ENCODE assay signal across 24 cellular contexts in genomic region chr20:24489193-24489592, GRCh38. TPM values are rescaled to one million over a fixed set of nuclear protein-coding genes. Genes with fewer than 3 reads are reported as not detected.
"Had no signal": no experiment of that assay in that cellular context is flagged by ENCODE, and none has a peak within 500 bp of the region (broad histone marks: within the 10 kb centered on the region; RNA-seq: fewer than 3 reads in every experiment).

No MANE protein-coding gene starts in this region.

- H3K27me3 Mint-ChIP-seq: activated CD4-positive, alpha-beta T cell treated with anti-CD3 and anti-CD28 coated beads, Interleukin-2, amount 10 ng/mL, durations not matched to agents 24 days and 14 days; activated CD8-positive, alpha-beta memory T cell treated with anti-CD3 and anti-CD28 coated beads, Interleukin-2, amount 10 ng/mL, durations not matched to agents 7 days and 5 days; activated naive CD8-positive, alpha-beta T cell treated with anti-CD3 and anti-CD28 coated beads, Interleukin-2, amount 50 U/mL, for 24 hours had no signal

- H3K9me3 ChIP-seq: Peyer's patch had no signal

- H3K4me1 ChIP-seq: Peyer's patch had no signal

- H3K4me1 Mint-ChIP-seq: activated CD4-positive, alpha-beta T cell treated with anti-CD3 and anti-CD28 coated beads, Interleukin-2, amount 10 ng/mL, durations not matched to agents 24 days and 14 days; activated CD8-positive, alpha-beta memory T cell treated with anti-CD3 and anti-CD28 coated beads, Interleukin-2, amount 10 ng/mL, durations not matched to agents 7 days and 5 days; activated naive CD8-positive, alpha-beta T cell treated with anti-CD3 and anti-CD28 coated beads, Interleukin-2, amount 50 U/mL, for 24 hours had no signal

- H3K36me3 ChIP-seq: cardiac muscle cell, Peyer's patch had no signal

- H3K27ac Mint-ChIP-seq: activated CD4-positive, alpha-beta T cell treated with anti-CD3 and anti-CD28 coated beads, Interleukin-2, amount 10 ng/mL, durations not matched to agents 24 days and 14 days; activated CD8-positive, alpha-beta memory T cell treated with anti-CD3 and anti-CD28 coated beads, Interleukin-2, amount 10 ng/mL, durations not matched to agents 7 days and 5 days; activated naive CD4-positive, alpha-beta T cell treated with anti-CD3 and anti-CD28 coated beads, Interleukin-2, amount 50 U/mL, for 72 hours; activated naive CD8-positive, alpha-beta T cell treated with anti-CD3 and anti-CD28 coated beads, Interleukin-2, amount 50 U/mL, for 24 hours; brain; T-helper 1 cell treated with Interleukin-12 subunit alpha and Interleukin-12 subunit beta and Interleukin-4 antibody, amounts not matched to agents 30 μg/mL and 1 μg/mL, for 36 hours had no signal

- H3K4me3 ChIP-seq: cardiac muscle cell, Peyer's patch had no signal

- H3K9me3 Mint-ChIP-seq: activated CD4-positive, alpha-beta T cell treated with anti-CD3 and anti-CD28 coated beads, Interleukin-2, amount 10 ng/mL, durations not matched to agents 24 days and 14 days; activated naive CD4-positive, alpha-beta T cell treated with anti-CD3 and anti-CD28 coated beads, Interleukin-2, amount 50 U/mL, for 72 hours; activated naive CD8-positive, alpha-beta T cell treated with anti-CD3 and anti-CD28 coated beads, Interleukin-2, amount 50 U/mL, for 24 hours; activated T-cell treated with anti-CD3 and anti-CD28 coated beads, Interleukin-2, amount 50 U/mL, for 4 hours; brain; T-helper 1 cell treated with Interleukin-12 subunit alpha and Interleukin-12 subunit beta and Interleukin-4 antibody, amounts not matched to agents 30 μg/mL and 1 μg/mL, for 36 hours had no signal

- H3K36me3 Mint-ChIP-seq: activated CD8-positive, alpha-beta memory T cell treated with anti-CD3 and anti-CD28 coated beads, Interleukin-2, amount 10 ng/mL, durations not matched to agents 7 days and 5 days; activated naive CD4-positive, alpha-beta T cell treated with anti-CD3 and anti-CD28 coated beads, Interleukin-2, amount 50 U/mL, for 72 hours; brain had no signal

- ATAC-seq: activated CD8-positive, alpha-beta memory T cell treated with anti-CD3 and anti-CD28 coated beads, Interleukin-2, amount 10 ng/mL, durations not matched to agents 7 days and 5 days; activated naive CD4-positive, alpha-beta T cell treated with anti-CD3 and anti-CD28 coated beads, Interleukin-2, amount 50 U/mL, for 72 hours; activated naive CD8-positive, alpha-beta T cell treated with anti-CD3 and anti-CD28 coated beads, Interleukin-2, amount 50 U/mL, for 24 hours; activated T-cell treated with anti-CD3 and anti-CD28 coated beads, Interleukin-2, amount 50 U/mL, for 4 hours had no signal

- H3K27ac ChIP-seq: cardiac muscle cell, Peyer's patch had no signal

- H3K27me3 ChIP-seq: cardiac muscle cell, Peyer's patch had no signal

- H3K4me3 Mint-ChIP-seq: activated CD4-positive, alpha-beta T cell treated with anti-CD3 and anti-CD28 coated beads, Interleukin-2, amount 10 ng/mL, durations not matched to agents 24 days and 14 days; activated CD8-positive, alpha-beta memory T cell treated with anti-CD3 and anti-CD28 coated beads, Interleukin-2, amount 10 ng/mL, durations not matched to agents 7 days and 5 days; activated naive CD8-positive, alpha-beta T cell treated with anti-CD3 and anti-CD28 coated beads, Interleukin-2, amount 50 U/mL, for 24 hours; activated T-cell treated with anti-CD3 and anti-CD28 coated beads, Interleukin-2, amount 50 U/mL, for 4 hours; brain; T-helper 1 cell treated with Interleukin-12 subunit alpha and Interleukin-12 subunit beta and Interleukin-4 antibody, amounts not matched to agents 30 μg/mL and 1 μg/mL, for 36 hours had no signal

- DNase-seq: activated CD4-positive, alpha-beta T cell treated with anti-CD3 and anti-CD28 coated beads for 1 hour; activated CD4-positive, alpha-beta T cell treated with anti-CD3 and anti-CD28 coated beads, Interleukin-2, amount 10 ng/mL, durations not matched to agents 24 days and 14 days; activated CD4-positive, alpha-beta T cell treated with anti-CD3 and anti-CD28 coated beads, Interleukin-2, amount 50 U/mL, for 48 hours; activated CD8-positive, alpha-beta memory T cell treated with anti-CD3 and anti-CD28 coated beads, Interleukin-2, amount 10 ng/mL, durations not matched to agents 7 days and 5 days; activated effector memory CD4-positive, alpha-beta T cell treated with anti-CD3 and anti-CD28 coated beads, Interleukin-2, amount 50 U/mL, for 16 hours; activated naive CD4-positive, alpha-beta T cell treated with Interleukin-2 at 50 U/mL for 16 hours; activated naive CD8-positive, alpha-beta T cell treated with anti-CD3 and anti-CD28 coated beads, Interleukin-2, amount 50 U/mL, for 24 hours; activated T-cell treated with anti-CD3 and anti-CD28 coated beads, Interleukin-2, amount 50 U/mL, for 4 hours; amygdala; KG1; NCI-H1048; NCI-H146; NCI-H187 treated with DMSO at 0.1 percent for 48 hours; NCI-H2081 treated with DMSO at 0.1 percent for 48 hours; NCI-H446; NCI-H524; Peyer's patch; SHP77 treated with DMSO at 0.1 percent for 48 hours had no signal

RNA-seq across cellular contexts. Expression of gene SYNDIG1, which starts 19.8 kb away (rescaled TPM):
- total RNA-seq: activated CD4-positive, alpha-beta T cell treated with anti-CD3 and anti-CD28 coated beads, Interleukin-2, amount 10 ng/mL, durations not matched to agents 24 days and 14 days; activated CD8-positive, alpha-beta memory T cell treated with anti-CD3 and anti-CD28 coated beads, Interleukin-2, amount 10 ng/mL, durations not matched to agents 7 days and 5 days; activated naive CD4-positive, alpha-beta T cell treated with anti-CD3 and anti-CD28 coated beads, Interleukin-2, amount 50 U/mL, for 72 hours; activated T-cell treated with anti-CD3 and anti-CD28 coated beads, Interleukin-2, amount 50 U/mL, for 4 hours; M059J; SK-MEL-5 had no signal
